ENCODE assay signal across 8 cellular contexts in genomic region chr5:143229426-143229895, GRCh38.
DNase-seq lines count a peak whose midpoint lies in the region; ATAC-seq and TF ChIP-seq lines count a peak whose summit lies in the region.

No MANE protein-coding gene starts in this region.

- H3K27ac ChIP-seq in MM.1S (ENCODE audit: low read length) (peak overlapping the region; percentile 82), heart right ventricle (peak overlapping the region in 1 of 10 donors; percentile 60)

- no peaks in the 10 kb centered on the region for H3K36me3 ChIP-seq in MM.1S (replicated peaks; ENCODE audit: insufficient read depth, low read length)
- H3K36me3 ChIP-seq in heart right ventricle: peaks cover 0 to 7% (median 0%) of the 10 kb centered on the region in 9 donors

- peak overlapping the region; percentile 63 for H3K4me2 ChIP-seq in MM.1S (ENCODE audit: low read depth, low read length)

- peak; percentile 46 for DNase-seq in MM.1S
- DNase-seq in heart right ventricle: no peak
- no peak for DNase-seq in iPS-NIHi7 (ENCODE audit: extremely low spot score)
- DNase-seq in RKO (ENCODE audit: low spot score): no peak
- no peak for DNase-seq in glomerular visceral epithelial cell (ENCODE audit: extremely low spot score)
- DNase-seq in dermis blood vessel endothelial cell: no peak

- H4K20me1 ChIP-seq in MM.1S (ENCODE audit: insufficient read depth, low read length): no peaks in the 10 kb centered on the region

- peaks cover 19% of the 10 kb centered on the region; the same call in 1 of the 2 replicates for H3F3A ChIP-seq in MM.1S (ENCODE audit: insufficient read depth, low read length)

- ATAC-seq in GM18499 (IDR thresholded peaks at IDR 0.05; ENCODE audit: insufficient read depth, unreplicated experiment) (peak; percentile 25), GM21619 (IDR thresholded peaks at IDR 0.05; ENCODE audit: unreplicated experiment) (peak; percentile 32), heart right ventricle (peak in 7 of 8 donors; percentile 25 to 73 (median 57))

- intact Hi-C loops in heart right ventricle (cut with DNase I): loop anchor here in 1 of 10 donors (5.0 kb wide), 1 partner anchor 83 kb away; no protein-coding TSS in a partner anchor

- H3K4me3 ChIP-seq in MM.1S (ENCODE audit: low read length) (peak overlapping the region; percentile 29), heart right ventricle (no peak overlapping the region)

- H2AFZ ChIP-seq in MM.1S (ENCODE audit: low read length): peak overlapping the region; percentile 51

- H3K4me1 ChIP-seq in MM.1S (ENCODE audit: low read length): peaks cover 21% of the 10 kb centered on the region
- peaks cover 0 to 32% (median 16%) of the 10 kb centered on the region in 9 donors for H3K4me1 ChIP-seq in heart right ventricle

- H3K79me2 ChIP-seq in MM.1S (ENCODE audit: low read length): no peaks in the 10 kb centered on the region

- peak overlapping the region; percentile 54 for H3K9ac ChIP-seq in MM.1S (ENCODE audit: low read length)

- no peaks in the 10 kb centered on the region for H3K9me3 ChIP-seq in MM.1S (replicated peaks; ENCODE audit: insufficient read depth, low read length)
- no peaks in the 10 kb centered on the region for H3K9me3 ChIP-seq in heart right ventricle

- no peaks in the 10 kb centered on the region for H3K9me2 ChIP-seq in MM.1S (replicated peaks; ENCODE audit: insufficient read depth, low read length)

- H3K27me3 ChIP-seq in MM.1S (replicated peaks; ENCODE audit: insufficient read depth, low read length): no peaks in the 10 kb centered on the region
- no peaks in the 10 kb centered on the region for H3K27me3 ChIP-seq in heart right ventricle

- TF ChIP-seq CTCF in MM.1S (IDR thresholded peaks at IDR 0.05; ENCODE audit: low read length): no peak
- TF ChIP-seq CTCF in heart right ventricle (IDR thresholded peaks at IDR 0.05): no peak

- WGBS in heart right ventricle, 2 donors: 69 to 74% methylated on average over 8 of the region's 8 CpGs
